8 cellular contexts compared by ENCODE assay signal in the genomic region with DNA sequence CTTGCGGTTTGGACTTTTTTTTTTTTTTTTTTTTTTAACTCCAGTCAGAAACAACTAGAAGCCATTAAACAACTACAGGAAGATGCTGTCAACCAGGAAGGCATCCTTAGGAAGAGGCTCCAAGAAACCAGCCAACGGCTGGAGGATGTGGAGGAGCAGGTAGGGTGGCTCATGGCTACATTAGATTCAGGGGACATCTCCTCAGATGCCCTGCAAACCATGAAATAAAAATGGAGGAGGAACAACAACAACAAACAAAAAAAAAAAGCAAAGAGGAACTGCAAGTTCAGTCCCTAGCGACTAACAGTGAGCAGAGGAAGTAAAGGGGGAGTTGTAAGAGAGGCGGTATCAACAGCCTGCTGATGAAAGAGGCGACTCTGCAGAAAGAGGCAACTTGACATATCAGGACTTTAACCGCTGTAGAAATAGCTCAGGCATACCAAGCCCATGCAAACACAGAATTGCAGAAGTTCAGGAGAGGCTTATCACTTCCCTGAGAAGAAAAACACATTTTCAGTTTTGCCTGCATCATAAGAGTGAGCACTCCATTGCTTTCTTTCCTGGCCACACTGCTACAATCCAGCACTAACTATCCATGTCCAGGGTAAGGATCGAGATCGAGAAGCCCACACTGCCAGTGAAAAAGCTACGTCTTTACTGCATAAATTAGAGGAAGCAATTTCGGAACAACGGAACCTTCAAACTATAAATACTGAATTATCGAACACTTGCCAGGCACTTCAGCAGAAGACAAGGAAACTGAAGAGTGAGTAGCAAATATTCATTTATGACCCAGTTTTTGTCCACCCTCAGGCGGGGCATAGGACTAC.
A peak's percentile ranks its signal among the peaks of the same experiment; 100 is the strongest.
DNase-seq lines count a peak whose midpoint lies in the region; ATAC-seq and TF ChIP-seq lines count a peak whose summit lies in the region.

No MANE protein-coding gene starts in this region.

- no peak overlapping the region for H3K23ac ChIP-seq in H9 (ENCODE audit: insufficient read length, low read depth, low read length)

- H3K9me3 ChIP-seq in CD4-positive, alpha-beta memory T cell (ENCODE audit: control insufficient read depth in 1 of 2, low read length in 2 of 2), result no peaks in the 10 kb centered on the region
- no peaks in the 10 kb centered on the region for H3K9me3 ChIP-seq in gastrocnemius medialis
- no peaks in the 10 kb centered on the region for H3K9me3 ChIP-seq in H9 (ENCODE audit: control insufficient read depth, low read depth, low read length)

- no peak overlapping the region for H2AK5ac ChIP-seq in H9 (ENCODE audit: insufficient read length, low read length)

- no peaks in the 10 kb centered on the region for H3K79me2 ChIP-seq in H9 (ENCODE audit: insufficient read depth, low read length)

- in situ Hi-C loops in gastrocnemius medialis (cut with MboI; ENCODE audit: low sequenced_read_pairs in 4 of 4), result no loop called here

- H3K4me1 ChIP-seq in CD4-positive, alpha-beta memory T cell (ENCODE audit: insufficient read depth, low read length), result peaks cover 51% of the 10 kb centered on the region
- H3K4me1 ChIP-seq in gastrocnemius medialis (no peaks in the 10 kb centered on the region), H9 (ENCODE audit: insufficient read depth, low read length) (peaks cover 4% of the 10 kb centered on the region; the same call in 1 of the 2 replicates)

- no peaks in the 10 kb centered on the region for H3K79me1 ChIP-seq in H9 (ENCODE audit: insufficient read depth, low read depth, low read length, poor library complexity, severe bottlenecking)

- no peak for TF ChIP-seq CTCF in GM20000 (IDR thresholded peaks at IDR 0.05; ENCODE audit: extremely low read depth, missing control alignments)
- TF ChIP-seq CTCF in HL-60 (IDR thresholded peaks at IDR 0.05; ENCODE audit: insufficient read depth, low read length), result no peak
- TF ChIP-seq CTCF in epithelial cell of proximal tubule (conservative IDR thresholded peaks at IDR 0.05; ENCODE audit: low read depth, low read length), result no peak
- no peak for TF ChIP-seq CTCF in gastrocnemius medialis (IDR thresholded peaks at IDR 0.05 in 4 of 5, conservative IDR thresholded peaks at IDR 0.05 in 1 of 5)
- TF ChIP-seq CTCF in nephron progenitor cell (IDR thresholded peaks at IDR 0.05), result no peak
- TF ChIP-seq CTCF in H9 (conservative IDR thresholded peaks at IDR 0.05), result no peak

- no peak overlapping the region for H3K4me2 ChIP-seq in H9 (ENCODE audit: insufficient read depth, insufficient read length, low read length)

- peaks cover 33 to 56% (median 44%) of the 10 kb centered on the region in 4 donors for H3K4me1 Mint-ChIP-seq in CD4-positive, alpha-beta memory T cell
- H3K4me1 Mint-ChIP-seq in nephron progenitor cell (peaks cover 5% of the 10 kb centered on the region), H9 (peaks cover 9 to 13% of the 10 kb centered on the region in 2 experiments)

- no peak for TF ChIP-seq POLR2A in gastrocnemius medialis (IDR thresholded peaks at IDR 0.05)

- ATAC-seq in gastrocnemius medialis, result peak; percentile 26 to 53

- no peak overlapping the region for H2AFZ ChIP-seq in H9 (ENCODE audit: low read length)

- no peaks in the 10 kb centered on the region for H4K20me1 ChIP-seq in H9 (ENCODE audit: control insufficient read depth, insufficient read depth, insufficient read length)

- H4K91ac ChIP-seq in H9 (ENCODE audit: insufficient read length, low read depth, low read length), result no peak overlapping the region

- no peak overlapping the region for H4K8ac ChIP-seq in H9 (replicated peaks; ENCODE audit: insufficient read length, low read depth, low read length)

- H3K56ac ChIP-seq in H9 (ENCODE audit: insufficient read length, low read depth, low read length), result no peak overlapping the region

- H3K4ac ChIP-seq in H9 (ENCODE audit: low read depth, low read length), result no peak overlapping the region

- POLR2A ChIA-PET in CD4-positive, alpha-beta memory T cell (lab: Charles Lee; ENCODE audit: partially characterized antibody), result interaction anchor here (0.7 to 2.8 kb wide), 13 partner anchors 9 to 325 kb away, joined by 3 to 16 read pairs (median 6); a partner anchor contains a TSS

- H3K23me2 ChIP-seq in H9 (ENCODE audit: insufficient read length, low read depth, low read length, poor library complexity, severe bottlenecking), result no peaks in the 10 kb centered on the region

- no peak overlapping the region for H3T11ph ChIP-seq in H9 (ENCODE audit: low read length)

- H3K27ac Mint-ChIP-seq in CD4-positive, alpha-beta memory T cell, result peak overlapping the region; percentile 97 to 99 (median 98)
- H3K27ac Mint-ChIP-seq in nephron progenitor cell (no peak overlapping the region), H9 (no peak overlapping the region; a peak in 1 of 7 replicates)

- no peak overlapping the region for H2BK20ac ChIP-seq in H9 (ENCODE audit: low read depth, low read length, poor library complexity, severe bottlenecking)

- no peaks in the 10 kb centered on the region for H3K36me3 ChIP-seq in CD4-positive, alpha-beta memory T cell (ENCODE audit: insufficient read depth, low read length)
- H3K36me3 ChIP-seq in gastrocnemius medialis, result no peaks in the 10 kb centered on the region

- H4K5ac ChIP-seq in H9 (ENCODE audit: insufficient read length, low read depth, low read length), result no peak overlapping the region

- no peak overlapping the region for H3K9ac ChIP-seq in H9 (ENCODE audit: extremely low read depth, insufficient read length, low read length)

- H2BK12ac ChIP-seq in H9 (ENCODE audit: insufficient read length, low read depth, low read length), result no peak overlapping the region

- no CpG with 5 or more reads among the region's 13 CpGs for WGBS in H9 (ENCODE audit: extremely low coverage, insufficient read length, low lambda C conversion rate)

- peaks cover 0 to 4% (median 0%) of the 10 kb centered on the region in 8 donors for H3K9me3 Mint-ChIP-seq in CD4-positive, alpha-beta memory T cell
- H3K9me3 Mint-ChIP-seq in nephron progenitor cell, result peaks cover 20% of the 10 kb centered on the region
- H3K9me3 Mint-ChIP-seq in H9, result peaks cover 4 to 7% of the 10 kb centered on the region in 2 experiments; a peak in 4 of 5 replicates

- peak overlapping the region; percentile 52 for H3K27ac ChIP-seq in CD4-positive, alpha-beta memory T cell (ENCODE audit: low read depth, low read length)
- peak overlapping the region; percentile 99 for H3K27ac ChIP-seq in HL-60 (replicated peaks)
- H3K27ac ChIP-seq in gastrocnemius medialis, result peak overlapping the region in 3 of 4 donors; percentile 3 to 36 (median 22)
- H3K27ac ChIP-seq in H9 (ENCODE audit: insufficient read length, low read depth, low read length), result no peak overlapping the region

- no peaks in the 10 kb centered on the region for H3K27me3 ChIP-seq in CD4-positive, alpha-beta memory T cell (ENCODE audit: insufficient read depth, low read length)
- H3K27me3 ChIP-seq in HL-60 (ENCODE audit: insufficient read depth, poor library complexity, severe bottlenecking) (no peaks in the 10 kb centered on the region), gastrocnemius medialis (no peaks in the 10 kb centered on the region), H9 (ENCODE audit: insufficient read depth, low read length) (no peaks in the 10 kb centered on the region)

- peak; percentile 82 to 91 (median 88) for DNase-seq in CD4-positive, alpha-beta memory T cell
- peak; percentile 53 for DNase-seq in GM20000 (ENCODE audit: low spot score)
- peak; percentile 78 to 95 for DNase-seq in HL-60 (ENCODE audit: low read depth in 1 of 2, low spot score in 1 of 2)
- DNase-seq in activated CD4-positive, alpha-beta T cell treated with anti-CD3 and anti-CD28 coated beads, Interleukin-2, amount 50 U/mL, for 48 hours, result peak; percentile 10 to 29
- DNase-seq in epithelial cell of proximal tubule (ENCODE audit: low read depth), result no peak
- peak in 1 of 2 donors; percentile 5 for DNase-seq in gastrocnemius medialis
- DNase-seq in nephron progenitor cell, result no peak
- DNase-seq in H9, result no peak

- H3K4me3 Mint-ChIP-seq in CD4-positive, alpha-beta memory T cell, result peak overlapping the region; percentile 93 to 100 (median 96)
- H3K4me3 Mint-ChIP-seq in nephron progenitor cell (no peak overlapping the region), H9 (no peak overlapping the region)

- intact Hi-C loops in CD4-positive, alpha-beta memory T cell (cut with micrococcal nuclease), result loop anchor here (1.0 to 5.0 kb wide), 8 partner anchors 16 to 335 kb away; a partner anchor contains a TSS
- intact Hi-C loops in gastrocnemius medialis (cut with DNase I; ENCODE audit: low total_unique reads), result no loop called here

- H3K4me3 ChIP-seq in CD4-positive, alpha-beta memory T cell (ENCODE audit: low read length in 2 of 2), result peak overlapping the region; percentile 72 to 88
- H3K4me3 ChIP-seq in HL-60 (replicated peaks; ENCODE audit: insufficient read depth, low read length), result peak overlapping the region; percentile 64
- H3K4me3 ChIP-seq in epithelial cell of proximal tubule (ENCODE audit: low read depth, low read length), result peak overlapping the region; percentile 36
- peak overlapping the region in 3 of 4 donors; percentile 29 to 39 (median 36) for H3K4me3 ChIP-seq in gastrocnemius medialis

- no peaks in the 10 kb centered on the region for H3K27me3 Mint-ChIP-seq in CD4-positive, alpha-beta memory T cell
- H3K27me3 Mint-ChIP-seq in nephron progenitor cell (ENCODE audit: low read depth, poor library complexity), result peaks cover 8% of the 10 kb centered on the region
- no peaks in the 10 kb centered on the region; the same call in 1 of the 2 replicates for H3K27me3 Mint-ChIP-seq in H9 (ENCODE audit: low read depth)

- H2BK15ac ChIP-seq in H9 (ENCODE audit: low read depth, low read length), result no peak overlapping the region

- no peak overlapping the region for H3K18ac ChIP-seq in H9 (ENCODE audit: insufficient read length, low read depth, low read length)

- peaks cover 3 to 12% of the 10 kb centered on the region in 2 donors for H3K36me3 Mint-ChIP-seq in CD4-positive, alpha-beta memory T cell
- H3K36me3 Mint-ChIP-seq in nephron progenitor cell (ENCODE audit: low read depth) (no peaks in the 10 kb centered on the region), H9 (ENCODE audit: insufficient read depth in 1 of 3, low read depth in 3 of 3) (peaks cover 3 to 4% (median 3%) of the 10 kb centered on the region in 3 experiments; a peak in 6 of 7 replicates)

- H2BK5ac ChIP-seq in H9 (ENCODE audit: insufficient read length, low read length), result no peak overlapping the region

- no peak overlapping the region for H3K14ac ChIP-seq in H9 (ENCODE audit: insufficient read depth, low read length)

- CTCF ChIA-PET in CD4-positive, alpha-beta memory T cell (lab: Charles Lee; ENCODE audit: partially characterized antibody), result interaction anchor here (0.7 to 3.5 kb wide), 14 partner anchors 7 to 335 kb away, joined by 3 to 21 read pairs (median 5); no protein-coding TSS in a partner anchor

- H2BK120ac ChIP-seq in H9 (ENCODE audit: low read depth, low read length, poor library complexity, severe bottlenecking), result no peak overlapping the region

Comparison
In these comparisons a context has a peak if more than half of its experiments do, and no peak if none do; other contexts are left out.
1. DNase-seq: peak in CD4-positive, alpha-beta memory T cell (5 of 5), GM20000 (single experiment), HL-60 (2 of 2) and activated CD4-positive, alpha-beta T cell treated with anti-CD3 and anti-CD28 coated beads, Interleukin-2, amount 50 U/mL, for 48 hours (2 of 2); none in epithelial cell of proximal tubule (single experiment), nephron progenitor cell (single experiment) and H9 (single experiment).
2. H3K27ac Mint-ChIP-seq: peak in CD4-positive, alpha-beta memory T cell (7 of 7); none in nephron progenitor cell (single experiment) and H9 (0 of 3).
3. H3K4me3 Mint-ChIP-seq: peak in CD4-positive, alpha-beta memory T cell (8 of 8); none in nephron progenitor cell (single experiment) and H9 (0 of 2).
4. Peak in every context shown above with its lines, with median percentiles within 50 percentile points of each other: H3K4me3 ChIP-seq.